ENCODE assay signal across 12 cellular contexts in the genomic region with DNA sequence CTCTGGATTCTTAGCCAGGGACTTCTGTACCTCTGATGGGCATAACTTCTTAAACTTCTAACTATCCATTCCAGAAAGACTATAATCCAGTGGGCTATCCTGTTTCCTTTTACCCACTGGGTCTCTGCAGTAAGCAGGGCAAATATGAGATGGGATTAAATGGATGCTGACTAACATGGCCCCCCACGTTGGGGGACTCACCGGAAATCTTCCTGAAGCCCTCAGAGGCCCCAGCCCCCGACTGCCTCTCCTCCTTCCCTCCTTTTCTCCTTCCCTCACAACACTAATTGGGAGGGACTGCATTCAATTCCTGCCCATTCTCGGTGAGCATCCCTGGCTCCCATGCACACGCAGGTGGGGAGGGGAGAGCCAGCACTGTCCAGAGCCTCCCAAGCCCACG.
DNase-seq lines count a peak whose midpoint lies in the region; ATAC-seq and TF ChIP-seq lines count a peak whose summit lies in the region.
"Had no signal": no experiment of that assay in that cellular context is flagged by ENCODE, and none has a peak within 500 bp of the region (broad histone marks: within the 10 kb centered on the region; RNA-seq: fewer than 3 reads in every experiment).

No MANE protein-coding gene starts in this region.

- H3K27ac ChIP-seq in left lung, result peak overlapping the region; percentile 80 to 83
- peak overlapping the region; percentile 96 for H3K27ac ChIP-seq in smooth muscle cell (ENCODE audit: low read depth)
- H3K27ac ChIP-seq in OCI-LY7 (ENCODE audit: low read depth, low read length, poor library complexity, severe bottlenecking), result no peak overlapping the region
- H3K27ac ChIP-seq: KMS-11 had no signal

- 36% methylated on average over 6 of the region's 6 CpGs for WGBS in smooth muscle cell (ENCODE audit: low lambda C conversion rate)

- H3K4me1 ChIP-seq in left lung (peaks cover 28 to 67% of the 10 kb centered on the region in 2 donors), smooth muscle cell (ENCODE audit: low read depth) (peaks cover 44% of the 10 kb centered on the region), OCI-LY7 (ENCODE audit: insufficient read depth, low read length, poor library complexity, severe bottlenecking) (peaks cover 27% of the 10 kb centered on the region)

- H3K4me2 ChIP-seq in smooth muscle cell (peak overlapping the region; percentile 42), OCI-LY7 (ENCODE audit: low read length) (no peak overlapping the region)
- H3K4me2 ChIP-seq: KMS-11 had no signal

- H3K9me2 ChIP-seq in OCI-LY7 (ENCODE audit: insufficient read depth, low read length), result no peaks in the 10 kb centered on the region

- peaks cover 4% of the 10 kb centered on the region for H3K36me3 Mint-ChIP-seq in brain
- H3K36me3 Mint-ChIP-seq in activated T-helper 1 cell treated with anti-CD3 and anti-CD28 coated beads, Interleukin-12 subunit alpha, Interleukin-12 subunit beta, Interleukin-2, Interleukin-4 antibody, amounts not matched to agents 30 ng/mL and 10 ng/mL and 1 ng/mL, durations not matched to agents 14 hours and 24 hours and 36 hours (ENCODE audit: low read depth), result peaks cover 4% of the 10 kb centered on the region

- BruUV-seq in OCI-LY7 (replicated peaks; lab: Mats Ljungman, UMichigan), result no TSS peak

- POLR2A ChIA-PET in OCI-LY7 (lab: Charles Lee), result interaction anchor here (0.8 kb wide), 1 partner anchor 23 kb away, joined by 4 read pairs; no protein-coding TSS in a partner anchor

- H3K9me3 ChIP-seq in left lung (no peaks in the 10 kb centered on the region), smooth muscle cell (replicated peaks; ENCODE audit: low read depth) (no peaks in the 10 kb centered on the region), OCI-LY7 (ENCODE audit: low read length) (no peaks in the 10 kb centered on the region)

- H4K20me1 ChIP-seq in smooth muscle cell (ENCODE audit: low read depth), result peaks cover 46% of the 10 kb centered on the region
- no peaks in the 10 kb centered on the region for H4K20me1 ChIP-seq in OCI-LY7 (ENCODE audit: insufficient read depth, low read length)

- ATAC-seq in left lung (no peak), HG03520 (IDR thresholded peaks at IDR 0.05; ENCODE audit: unreplicated experiment) (no peak)

- H3K79me2 ChIP-seq in smooth muscle cell (ENCODE audit: low read depth), result peaks cover 42% of the 10 kb centered on the region
- 0 out of 2 replicates have a peak, but pooled peaks cover 5% of the 10 kb centered on the region for H3K79me2 ChIP-seq in OCI-LY7 (ENCODE audit: insufficient read depth, low read depth, low read length)

- H2AFZ ChIP-seq in smooth muscle cell (ENCODE audit: low read depth), result no peak overlapping the region
- H2AFZ ChIP-seq in OCI-LY7 (ENCODE audit: low read length), result no peak overlapping the region

- H3K27me3 Mint-ChIP-seq in brain, result no peaks in the 10 kb centered on the region
- H3K27me3 Mint-ChIP-seq in activated T-helper 1 cell treated with anti-CD3 and anti-CD28 coated beads, Interleukin-12 subunit alpha, Interleukin-12 subunit beta, Interleukin-2, Interleukin-4 antibody, amounts not matched to agents 30 ng/mL and 10 ng/mL and 1 ng/mL, durations not matched to agents 14 hours and 24 hours and 36 hours (ENCODE audit: insufficient read depth), result no peaks in the 10 kb centered on the region
- H3K27me3 Mint-ChIP-seq: CD4-positive, alpha-beta T cell; progenitor cell of endocrine pancreas had no signal

- H3K4me1 Mint-ChIP-seq in brain, result peaks cover 96% of the 10 kb centered on the region
- H3K4me1 Mint-ChIP-seq in activated T-helper 1 cell treated with anti-CD3 and anti-CD28 coated beads, Interleukin-12 subunit alpha, Interleukin-12 subunit beta, Interleukin-2, Interleukin-4 antibody, amounts not matched to agents 30 ng/mL and 10 ng/mL and 1 ng/mL, durations not matched to agents 14 hours and 24 hours and 36 hours (ENCODE audit: low read depth), result peaks cover 11% of the 10 kb centered on the region

- peak; percentile 13 for DNase-seq in LHCN-M2 (ENCODE audit: low read depth)
- no peak for DNase-seq in left lung
- DNase-seq in smooth muscle cell (lab: John Stamatoyannopoulos, UW; ENCODE audit: unreplicated experiment), result no peak
- DNase-seq in activated T-helper 1 cell treated with anti-CD3 and anti-CD28 coated beads, Interleukin-12 subunit alpha, Interleukin-12 subunit beta, Interleukin-2, Interleukin-4 antibody, amounts not matched to agents 30 ng/mL and 10 ng/mL and 1 ng/mL, durations not matched to agents 14 hours and 24 hours and 36 hours (ENCODE audit: low spot score), result no peak
- no peak for DNase-seq in activated CD4-positive, CD25-positive, alpha-beta regulatory T cell (lab: John Stamatoyannopoulos, UW)
- DNase-seq in OCI-LY7 (ENCODE audit: low spot score), result no peak
- DNase-seq: activated CD8-positive, alpha-beta memory T cell treated with anti-CD3 and anti-CD28 coated beads, Interleukin-2, amount 50 U/mL, for 4 hours; CD4-positive, alpha-beta T cell had no signal

- H3K4me3 ChIP-seq in left lung (no peak overlapping the region), smooth muscle cell (no peak overlapping the region), OCI-LY7 (ENCODE audit: low read depth, low read length, poor library complexity, severe bottlenecking) (no peak overlapping the region)

- H3K9ac ChIP-seq in smooth muscle cell (ENCODE audit: low read depth), result peak overlapping the region; percentile 79
- H3K9ac ChIP-seq: KMS-11 had no signal

- intact Hi-C loops in left lung (cut with DNase I) (no loop called here), OCI-LY7 (cut with micrococcal nuclease; ENCODE audit: unreplicated experiment) (no loop called here)
- intact Hi-C loops in activated T-helper 1 cell treated with anti-CD3 and anti-CD28 coated beads, Interleukin-12 subunit alpha, Interleukin-12 subunit beta, Interleukin-2, Interleukin-4 antibody, amounts not matched to agents 30 ng/mL and 10 ng/mL and 1 ng/mL, durations not matched to agents 14 hours and 24 hours and 36 hours (cut with micrococcal nuclease), result no loop called here

- H3K27ac Mint-ChIP-seq in brain, result peak overlapping the region in 4 of 5 experiments; percentile 54 to 96 (median 88)
- no peak overlapping the region for H3K27ac Mint-ChIP-seq in activated T-helper 1 cell treated with anti-CD3 and anti-CD28 coated beads, Interleukin-12 subunit alpha, Interleukin-12 subunit beta, Interleukin-2, Interleukin-4 antibody, amounts not matched to agents 30 ng/mL and 10 ng/mL and 1 ng/mL, durations not matched to agents 14 hours and 24 hours and 36 hours
- H3K27ac Mint-ChIP-seq: CD4-positive, alpha-beta T cell had no signal

- no peaks in the 10 kb centered on the region for H3K36me3 ChIP-seq in left lung
- no peaks in the 10 kb centered on the region for H3K36me3 ChIP-seq in smooth muscle cell (ENCODE audit: low read depth)
- peaks cover 9% of the 10 kb centered on the region; the same call in 1 of the 2 replicates for H3K36me3 ChIP-seq in OCI-LY7 (ENCODE audit: insufficient read depth, low read length)

- peaks cover 0 to 3% (median 0%) of the 10 kb centered on the region in 5 experiments for H3K9me3 Mint-ChIP-seq in brain
- no peaks in the 10 kb centered on the region for H3K9me3 Mint-ChIP-seq in activated T-helper 1 cell treated with anti-CD3 and anti-CD28 coated beads, Interleukin-12 subunit alpha, Interleukin-12 subunit beta, Interleukin-2, Interleukin-4 antibody, amounts not matched to agents 30 ng/mL and 10 ng/mL and 1 ng/mL, durations not matched to agents 14 hours and 24 hours and 36 hours
- H3K9me3 Mint-ChIP-seq: CD4-positive, alpha-beta T cell had no signal

- TF ChIP-seq CTCF in brain (conservative IDR thresholded peaks at IDR 0.05) (no peak), left lung (IDR thresholded peaks at IDR 0.05) (no peak), smooth muscle cell (IDR thresholded peaks at IDR 0.05; ENCODE audit: borderline replicate concordance, insufficient read depth, poor library complexity, severe bottlenecking) (no peak), OCI-LY7 (conservative IDR thresholded peaks at IDR 0.05; ENCODE audit: low read length) (no peak)

- H3F3A ChIP-seq in smooth muscle cell (ENCODE audit: low read depth), result peaks cover 18% of the 10 kb centered on the region

- CTCF ChIA-PET in OCI-LY7 (lab: Charles Lee; ENCODE audit: unreplicated experiment), result no interaction called here

- no peak overlapping the region for H3K4me3 Mint-ChIP-seq in brain
- no peak overlapping the region for H3K4me3 Mint-ChIP-seq in activated T-helper 1 cell treated with anti-CD3 and anti-CD28 coated beads, Interleukin-12 subunit alpha, Interleukin-12 subunit beta, Interleukin-2, Interleukin-4 antibody, amounts not matched to agents 30 ng/mL and 10 ng/mL and 1 ng/mL, durations not matched to agents 14 hours and 24 hours and 36 hours
- H3K4me3 Mint-ChIP-seq: CD4-positive, alpha-beta T cell had no signal

- no peaks in the 10 kb centered on the region for H3K27me3 ChIP-seq in left lung
- no peaks in the 10 kb centered on the region for H3K27me3 ChIP-seq in smooth muscle cell (ENCODE audit: low read depth)
